In genomic region chrX:150032742-150033141, GRCh38 we compare ENCODE assay signal across 14 cellular contexts.
DNase-seq lines count a peak whose midpoint lies in the region; ATAC-seq and TF ChIP-seq lines count a peak whose summit lies in the region.
"Had no signal": no experiment of that assay in that cellular context is flagged by ENCODE, and none has a peak within 500 bp of the region (broad histone marks: within the 10 kb centered on the region; RNA-seq: fewer than 3 reads in every experiment).

No MANE protein-coding gene starts in this region.

- peaks cover 10% of the 10 kb centered on the region for H3K4me1 Mint-ChIP-seq in activated CD8-positive, alpha-beta T cell treated with anti-CD3 and anti-CD28 coated beads, Interleukin-2, amount 10 ng/mL, durations not matched to agents 7 days and 5 days (ENCODE audit: low read depth)
- H3K4me1 Mint-ChIP-seq: nephron had no signal

- H3K9me3 ChIP-seq in Peyer's patch = no peaks in the 10 kb centered on the region

- no peak overlapping the region for H3K4me3 ChIP-seq in fibroblast of pulmonary artery (replicated peaks; ENCODE audit: low read depth, low read length)
- no peak overlapping the region for H3K4me3 ChIP-seq in Peyer's patch

- ATAC-seq in activated CD8-positive, alpha-beta T cell treated with anti-CD3 and anti-CD28 coated beads, Interleukin-2, amount 10 ng/mL, durations not matched to agents 7 days and 5 days = no peak

- no peak for TF ChIP-seq POLR2A in Peyer's patch (IDR thresholded peaks at IDR 0.05)

- H3K27ac Mint-ChIP-seq in activated CD8-positive, alpha-beta T cell treated with anti-CD3 and anti-CD28 coated beads, Interleukin-2, amount 10 ng/mL, durations not matched to agents 7 days and 5 days = no peak overlapping the region
- H3K27ac Mint-ChIP-seq: activated B cell treated with CpG ODN at 0.5 μM for 24 hours; CD4-positive, CD25-positive, alpha-beta regulatory T cell; nephron had no signal

- no peak overlapping the region for H3K27ac ChIP-seq in Peyer's patch

- peaks cover 3% of the 10 kb centered on the region for H3K27me3 Mint-ChIP-seq in activated CD8-positive, alpha-beta T cell treated with anti-CD3 and anti-CD28 coated beads, Interleukin-2, amount 10 ng/mL, durations not matched to agents 7 days and 5 days (ENCODE audit: low read depth)
- H3K27me3 Mint-ChIP-seq: activated B cell treated with CpG ODN at 0.5 μM for 24 hours had no signal

- H3K27me3 ChIP-seq in Peyer's patch = no peaks in the 10 kb centered on the region

- POLR2A ChIA-PET in activated CD8-positive, alpha-beta T cell treated with anti-CD3 and anti-CD28 coated beads, Interleukin-2, amount 10 ng/mL, durations not matched to agents 7 days and 5 days (lab: Charles Lee) = no interaction called here

- peaks cover 19% of the 10 kb centered on the region for H3K9me3 Mint-ChIP-seq in activated CD8-positive, alpha-beta T cell treated with anti-CD3 and anti-CD28 coated beads, Interleukin-2, amount 10 ng/mL, durations not matched to agents 7 days and 5 days (ENCODE audit: insufficient read depth)

- CTCF ChIA-PET in activated CD8-positive, alpha-beta T cell treated with anti-CD3 and anti-CD28 coated beads, Interleukin-2, amount 10 ng/mL, durations not matched to agents 7 days and 5 days (lab: Charles Lee) = no interaction called here

- H3K36me3 ChIP-seq in Peyer's patch = no peaks in the 10 kb centered on the region

- no peak for TF ChIP-seq CTCF in fibroblast of pulmonary artery (IDR thresholded peaks at IDR 0.05; ENCODE audit: low read length, missing control alignments)
- TF ChIP-seq CTCF in Peyer's patch (IDR thresholded peaks at IDR 0.05) = no peak

- peaks cover 7% of the 10 kb centered on the region for H3K36me3 Mint-ChIP-seq in activated CD8-positive, alpha-beta T cell treated with anti-CD3 and anti-CD28 coated beads, Interleukin-2, amount 10 ng/mL, durations not matched to agents 7 days and 5 days (ENCODE audit: low read depth)
- H3K36me3 Mint-ChIP-seq: CD4-positive, CD25-positive, alpha-beta regulatory T cell had no signal

- H3K4me3 Mint-ChIP-seq in activated CD8-positive, alpha-beta T cell treated with anti-CD3 and anti-CD28 coated beads, Interleukin-2, amount 10 ng/mL, durations not matched to agents 7 days and 5 days = no peak overlapping the region
- H3K4me3 Mint-ChIP-seq: activated B cell treated with CpG ODN at 0.5 μM for 24 hours; CD4-positive, CD25-positive, alpha-beta regulatory T cell; nephron had no signal

- DNase-seq in A172 (ENCODE audit: low spot score) (peak; percentile 84), EL (peak; percentile 83), NCI-H748 (lab: John Stamatoyannopoulos, UW; ENCODE audit: unreplicated experiment) (peak; percentile 27), fibroblast of pulmonary artery (ENCODE audit: low read depth) (peak; percentile 63), globus pallidus (ENCODE audit: low spot score) (no peak), Peyer's patch (no peak), NCI-H2196 (lab: John Stamatoyannopoulos, UW; ENCODE audit: unreplicated experiment) (no peak)
- no peak for DNase-seq in activated CD8-positive, alpha-beta T cell treated with anti-CD3 and anti-CD28 coated beads, Interleukin-2, amount 10 ng/mL, durations not matched to agents 7 days and 5 days
- DNase-seq: activated B cell treated with CpG ODN at 0.5 μM for 24 hours; activated effector memory CD4-positive, alpha-beta T cell treated with anti-CD3 and anti-CD28 coated beads, Interleukin-2, amount 50 U/mL, for 16 hours; CD4-positive, CD25-positive, alpha-beta regulatory T cell; Kasumi-1; stimulated activated CD4-positive, alpha-beta T cell treated with anti-CD3 and anti-CD28 coated beads, Interleukin-2, amount 100 ng/mL, for 24 hours had no signal

- H3K4me1 ChIP-seq in Peyer's patch = no peaks in the 10 kb centered on the region

Comparison
In these comparisons a context has a peak if more than half of its experiments do, and no peak if none do; other contexts are left out.
1. DNase-seq: peak in A172 (single experiment), EL (single experiment), NCI-H748 (single experiment) and fibroblast of pulmonary artery (single experiment); none in globus pallidus (single experiment), activated CD8-positive, alpha-beta T cell treated with anti-CD3 and anti-CD28 coated beads, Interleukin-2, amount 10 ng/mL, durations not matched to agents 7 days and 5 days (single experiment), Peyer's patch (0 of 3) and NCI-H2196 (single experiment).